ENCODE assay signal across 12 cellular contexts in genomic region chr3:98962189-98962930, GRCh38.
DNase-seq lines count a peak whose midpoint lies in the region; ATAC-seq, FAIRE-seq and TF ChIP-seq lines count a peak whose summit lies in the region.
"Had no signal": no experiment of that assay in that cellular context is flagged by ENCODE, and none has a peak within 500 bp of the region (broad histone marks: within the 10 kb centered on the region; RNA-seq: fewer than 3 reads in every experiment).

No MANE protein-coding gene starts in this region.

- no peak overlapping the region for H4K8ac ChIP-seq in trophoblast cell (ENCODE audit: low read depth, low read length)

- no peak overlapping the region for H3K27ac ChIP-seq in K562 (ENCODE audit: extremely low read depth, low read depth, low read length)
- no peak overlapping the region for H3K27ac ChIP-seq in trophoblast cell (ENCODE audit: low read depth, low read length)
- H3K27ac ChIP-seq: neutrophil had no signal

- FAIRE-seq in HTR-8/SVneo (lab: Jason Lieb, UNC), result peak; percentile 44
- no peak for FAIRE-seq in K562 (lab: Jason Lieb, UNC)
- FAIRE-seq: kidney had no signal

- no peak overlapping the region for H2BK12ac ChIP-seq in trophoblast cell (ENCODE audit: low read length)

- no peak overlapping the region for H2BK5ac ChIP-seq in trophoblast cell (ENCODE audit: low read depth, low read length, poor library complexity)

- CTCF ChIA-PET in K562 (lab: Yijun Ruan, JAX; ENCODE audit: low intra/inter-chr PET ratio), result no interaction called here

- H3K36me3 ChIP-seq in K562 (ENCODE audit: control insufficient read depth, insufficient read depth, low read length), result no peaks in the 10 kb centered on the region
- no peaks in the 10 kb centered on the region for H3K36me3 ChIP-seq in trophoblast cell (ENCODE audit: control insufficient read depth in 1 of 2, insufficient read depth in 2 of 2, low read length in 2 of 2)
- H3K36me3 ChIP-seq: neutrophil had no signal

- H3K79me1 ChIP-seq in trophoblast cell (ENCODE audit: low read length), result no peaks in the 10 kb centered on the region

- no peak overlapping the region for H3K4me3 ChIP-seq in K562
- H3K4me3 ChIP-seq in trophoblast cell (ENCODE audit: low read depth, low read length), result no peak overlapping the region

- no peak overlapping the region for H3K4me2 ChIP-seq in K562 (ENCODE audit: insufficient read depth, low read length)
- H3K4me2 ChIP-seq in trophoblast cell (ENCODE audit: low read length), result no peak overlapping the region

- no TSS peak for BruUV-seq in K562 (replicated peaks; lab: Mats Ljungman, UMichigan)

- H3K4ac ChIP-seq in trophoblast cell (ENCODE audit: low read depth, low read length), result no peak overlapping the region

- no peak for TF ChIP-seq RAD21 in K562 (CRISPR knock-in tag; conservative IDR thresholded peaks at IDR 0.05 in 1 of 2, IDR thresholded peaks at IDR 0.05 in 1 of 2)

- H2AFZ ChIP-seq in K562 (ENCODE audit: low read depth, low read length), result no peak overlapping the region
- no peak overlapping the region for H2AFZ ChIP-seq in trophoblast cell (ENCODE audit: insufficient read depth, low read length, poor library complexity)

- in situ Hi-C loops in K562 (cut with MboI), result no loop called here

- TF ChIP-seq POLR2A in K562 (conservative IDR thresholded peaks at IDR 0.05), result no peak

- TF ChIP-seq EP300 in K562 (IDR thresholded peaks at IDR 0.05; ENCODE audit: low read length), result no peak

- H3K79me2 ChIP-seq in K562 (ENCODE audit: control insufficient read depth, insufficient read depth, low read length) (no peaks in the 10 kb centered on the region), trophoblast cell (ENCODE audit: control insufficient read depth, insufficient read depth, low read length, poor library complexity) (no peaks in the 10 kb centered on the region)

- H3K4me1 ChIP-seq in K562 (replicated peaks in 1 of 2; ENCODE audit: control insufficient read depth in 2 of 2, insufficient read depth in 2 of 2, low read length in 2 of 2), result no peaks in the 10 kb centered on the region
- no peaks in the 10 kb centered on the region for H3K4me1 ChIP-seq in trophoblast cell (ENCODE audit: control insufficient read depth in 1 of 2, insufficient read depth in 2 of 2, low read length in 2 of 2)

- no peak overlapping the region for H3K23ac ChIP-seq in trophoblast cell (ENCODE audit: low read length)

- no peak overlapping the region for H4K91ac ChIP-seq in trophoblast cell (ENCODE audit: low read depth, low read length)

- no peak overlapping the region for H2AK5ac ChIP-seq in trophoblast cell (ENCODE audit: low read length)

- no peaks in the 10 kb centered on the region for H3K9me1 ChIP-seq in K562 (ENCODE audit: control insufficient read depth, insufficient read depth, low read length)

- H3K9me3 ChIP-seq in K562 (replicated peaks; ENCODE audit: control insufficient read depth, insufficient read depth, low read depth, low read length), result no peaks in the 10 kb centered on the region
- no peaks in the 10 kb centered on the region for H3K9me3 ChIP-seq in trophoblast cell (ENCODE audit: insufficient read depth, low read depth, low read length)
- H3K9me3 ChIP-seq: neutrophil had no signal

- ATAC-seq in K562 (no peak), GM21786 (IDR thresholded peaks at IDR 0.05; ENCODE audit: unreplicated experiment) (no peak), HG02610 (IDR thresholded peaks at IDR 0.05; ENCODE audit: unreplicated experiment) (no peak)

- no peaks in the 10 kb centered on the region for H4K20me1 ChIP-seq in K562 (replicated peaks; ENCODE audit: control insufficient read depth, insufficient read depth, low read length)

- no peak overlapping the region for H3K14ac ChIP-seq in trophoblast cell (ENCODE audit: low read length)

- no peak overlapping the region for H2BK120ac ChIP-seq in trophoblast cell (ENCODE audit: insufficient read depth, low read length, poor library complexity)

- no peak for TF ChIP-seq CTCF in K562 (IDR thresholded peaks at IDR 0.05 in 2 of 3, conservative IDR thresholded peaks at IDR 0.05 in 1 of 3; ENCODE audit: insufficient read depth in 2 of 3, low read depth in 1 of 3, low read length in 3 of 3)

- peak; percentile 97 for DNase-seq in ELR (ENCODE audit: low read depth)
- no peak for DNase-seq in HTR-8/SVneo (ENCODE audit: insufficient read length, low spot score)
- no peak for DNase-seq in K562 (ENCODE audit: extremely low read depth in 1 of 4, low spot score in 3 of 4)
- peak; percentile 33 for DNase-seq in myocyte (ENCODE audit: low read depth)
- no peak for DNase-seq in occipital lobe (lab: John Stamatoyannopoulos, UW)
- DNase-seq in trophoblast cell, result no peak
- DNase-seq: amygdala; kidney; stimulated activated CD4-positive, alpha-beta T cell treated with anti-CD3 and anti-CD28 coated beads, Interleukin-1b, Interleukin-23, amount 100 ng/mL, for 48 hours had no signal

- intact Hi-C loops in K562 (cut with micrococcal nuclease), result no loop called here

- H3K9ac ChIP-seq in K562 (ENCODE audit: insufficient read depth in 1 of 2, low read depth in 2 of 2, low read length in 2 of 2) (no peak overlapping the region), trophoblast cell (ENCODE audit: low read length) (no peak overlapping the region)

- no peak overlapping the region for H4K12ac ChIP-seq in trophoblast cell (ENCODE audit: low read depth, low read length)

- no peaks in the 10 kb centered on the region for H3K27me3 ChIP-seq in K562 (ENCODE audit: control insufficient read depth in 2 of 2, insufficient read depth in 2 of 2, low read length in 2 of 2)
- no peaks in the 10 kb centered on the region for H3K27me3 ChIP-seq in trophoblast cell (ENCODE audit: insufficient read depth, low read length)
- H3K27me3 ChIP-seq: neutrophil had no signal

- WGBS in K562 (ENCODE audit: insufficient coverage, low coverage, missing lambda C conversion rate), result 8% methylated on average over 4 of the region's 4 CpGs
- WGBS in trophoblast cell (ENCODE audit: extremely low coverage, insufficient coverage, insufficient read length), result no CpG with 5 or more reads among the region's 4 CpGs

- POLR2A ChIA-PET in K562 (lab: Yijun Ruan, JAX), result no interaction called here

- H3K18ac ChIP-seq in trophoblast cell (ENCODE audit: low read length), result no peak overlapping the region

TF ChIP-seq in K562, 482 proteins besides CTCF, POLR2A, EP300 and RAD21:
- no peak for TF ChIP-seq MEIS2 (IDR thresholded peaks at IDR 0.05; ENCODE audit: partially characterized antibody)
- TF ChIP-seq FOSL1 (tag; conservative IDR thresholded peaks at IDR 0.05), result peak; percentile 38; the same call in 1 of the 2 replicates
TF ChIP-seq in K562: peak in this region for 1.

Comparison
In these comparisons a context has a peak if more than half of its experiments do, and no peak if none do; other contexts are left out.
1. DNase-seq: peak in ELR (single experiment) and myocyte (single experiment); none in HTR-8/SVneo (single experiment), K562 (0 of 4), occipital lobe (single experiment) and trophoblast cell (0 of 2).